Comparison of ENCODE assay signal across 1 cellular context in the genomic region with DNA sequence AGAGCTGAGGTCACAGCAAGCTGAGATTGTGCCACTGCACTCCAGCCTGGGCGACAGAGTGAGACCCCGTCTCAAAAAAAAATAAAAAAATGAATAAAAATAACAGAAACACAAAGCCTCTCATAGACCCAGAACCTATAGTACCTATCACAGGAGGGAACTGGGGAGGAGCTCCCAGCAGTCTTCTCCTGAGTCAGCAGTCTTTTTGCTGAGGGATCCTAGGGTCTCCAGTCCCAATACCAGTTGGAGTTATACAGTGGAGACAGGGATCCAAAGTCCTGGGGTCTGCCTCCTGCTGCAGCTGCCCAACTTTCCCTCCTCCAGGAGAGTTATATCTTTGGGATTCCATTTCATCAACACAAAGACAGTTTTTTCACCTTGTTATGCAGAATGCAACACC.
TF ChIP-seq lines count a peak whose summit lies in the region.

No MANE protein-coding gene starts in this region.

TF ChIP-seq in K562, 482 proteins besides CTCF, POLR2A, EP300 and RAD21:
- TF ChIP-seq C11orf30 (IDR thresholded peaks at IDR 0.05; ENCODE audit: low read depth) (peak; percentile 35; the same call in 1 of the 2 replicates), ZNF316 (IDR thresholded peaks at IDR 0.05) (peak; percentile 79), HEY1 (CRISPR knock-in tag; IDR thresholded peaks at IDR 0.05; ENCODE audit: borderline replicate concordance) (no peak), ASH1L (IDR thresholded peaks at IDR 0.05; ENCODE audit: borderline replicate concordance, low read depth, partially characterized antibody) (no peak), ZNF232 (CRISPR knock-in tag; IDR thresholded peaks at IDR 0.05) (no peak), ZNF274 (IDR thresholded peaks at IDR 0.05; ENCODE audit: borderline replicate concordance, low read depth, low read length) (no peak), MAFF (IDR thresholded peaks at IDR 0.05; ENCODE audit: low read length) (peak; percentile 36; the same call in 1 of the 2 replicates), RFX7 (CRISPR knock-in tag; IDR thresholded peaks at IDR 0.05) (no peak), MAFK (IDR thresholded peaks at IDR 0.05; ENCODE audit: low read length) (peak; percentile 48; the same call in 1 of the 2 replicates)
TF ChIP-seq in K562: peak in this region for 4.
